9 cellular contexts compared by ENCODE assay signal in the genomic region with DNA sequence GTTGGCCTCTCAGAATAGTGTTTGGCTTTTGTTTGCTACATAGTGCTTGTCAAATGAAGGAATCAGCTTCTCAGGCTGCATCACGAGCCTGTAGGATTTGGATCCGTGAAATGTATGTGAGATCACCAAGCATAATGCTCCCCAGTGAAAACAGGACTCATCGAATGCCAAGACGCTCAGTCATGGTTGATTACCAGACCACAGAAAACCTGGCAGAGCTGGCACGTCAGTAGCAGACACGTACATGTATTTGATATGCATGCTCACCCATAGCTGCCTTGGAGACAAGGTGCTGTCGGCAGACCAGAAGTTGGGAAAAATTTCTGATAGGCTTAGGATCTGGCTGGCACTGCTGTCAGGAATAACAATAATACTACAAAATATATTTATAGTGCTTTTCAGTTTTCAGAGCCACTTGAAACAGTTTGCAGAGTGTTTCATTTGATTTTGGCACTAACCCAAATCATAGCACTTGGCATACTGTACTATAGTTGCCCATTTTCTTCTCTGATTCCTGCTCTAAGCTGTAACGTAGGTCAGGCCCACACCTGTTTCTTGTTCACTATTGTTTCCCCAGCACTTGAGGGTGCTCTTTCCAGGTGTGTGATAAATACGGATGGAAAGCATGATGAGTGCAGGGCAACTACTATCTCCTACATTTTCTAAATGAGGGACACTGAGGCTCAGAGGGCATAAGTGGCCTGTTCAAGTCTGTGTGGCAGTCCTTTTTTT.
A peak's percentile ranks its signal among the peaks of the same experiment; 100 is the strongest.
DNase-seq lines count a peak whose midpoint lies in the region; ATAC-seq and TF ChIP-seq lines count a peak whose summit lies in the region.
"Had no signal": no experiment of that assay in that cellular context is flagged by ENCODE, and none has a peak within 500 bp of the region (broad histone marks: within the 10 kb centered on the region; RNA-seq: fewer than 3 reads in every experiment).

No MANE protein-coding gene starts in this region.

- intact Hi-C loops in right cardiac atrium (cut with DNase I), result no loop called here

- CTCF ChIA-PET in AG04449 (lab: Yijun Ruan, JAX), result interaction anchor here (1.0 to 1.3 kb wide), 2 partner anchors 13 to 18 kb away, joined by 3 to 4 read pairs; no protein-coding TSS in a partner anchor

- peaks cover 15% of the 10 kb centered on the region for H3K4me1 ChIP-seq in right cardiac atrium (ENCODE audit: control insufficient read depth, insufficient read depth, low read length)

- no peak for TF ChIP-seq CTCF in AG04449 (IDR thresholded peaks at IDR 0.05; ENCODE audit: insufficient read depth, low read length, missing control alignments)
- TF ChIP-seq CTCF in GM20000 (IDR thresholded peaks at IDR 0.05; ENCODE audit: extremely low read depth, missing control alignments), result no peak

- peak; percentile 98 for DNase-seq in AG04449 (ENCODE audit: low read depth, low spot score)
- DNase-seq in MG63, result peak; percentile 99
- peak; percentile 81 for DNase-seq in T1000 (lab: John Stamatoyannopoulos, UW)
- DNase-seq in right cardiac atrium, result no peak
- no peak for DNase-seq in GM20000 (ENCODE audit: low spot score)
- no peak for DNase-seq in NCI-H524 treated with DMSO at 0.1 percent for 48 hours (lab: John Stamatoyannopoulos, UW)
- no peak for DNase-seq in activated gamma-delta T cell treated with Interleukin-2 at 50 U/mL for 16 hours
- DNase-seq: NCI-H526 treated with DMSO at 0.1 percent for 48 hours had no signal

- no peaks in the 10 kb centered on the region for H3K27me3 ChIP-seq in MG63
- no peaks in the 10 kb centered on the region for H3K27me3 ChIP-seq in right cardiac atrium (ENCODE audit: control insufficient read depth, insufficient read depth)

- 63% methylated on average over 9 of the region's 9 CpGs for WGBS in right cardiac atrium

- H3K36me3 ChIP-seq in MG63, result no peaks in the 10 kb centered on the region

- H3K27ac ChIP-seq in right cardiac atrium (ENCODE audit: low read length), result no peak overlapping the region

- ATAC-seq in right cardiac atrium (peak; percentile 31 to 52), GM21825 (IDR thresholded peaks at IDR 0.05; ENCODE audit: unreplicated experiment) (no peak)

- H3K9me3 ChIP-seq in MG63 (no peaks in the 10 kb centered on the region), right cardiac atrium (ENCODE audit: control insufficient read depth, low read length) (no peaks in the 10 kb centered on the region)

- H3K4me3 ChIP-seq in AG04449 (ENCODE audit: low read depth, low read length) (no peak overlapping the region), MG63 (no peak overlapping the region), right cardiac atrium (ENCODE audit: low read length) (no peak overlapping the region)

- POLR2A ChIA-PET in AG04449 (lab: Yijun Ruan, JAX), result interaction anchor here (0.6 to 1.1 kb wide), 3 partner anchors 9 to 150 kb away, joined by 3 to 4 read pairs (median 3); no protein-coding TSS in a partner anchor

Comparison
In these comparisons a context has a peak if more than half of its experiments do, and no peak if none do; other contexts are left out.
1. DNase-seq: peak in AG04449 (single experiment), MG63 (single experiment) and T1000 (single experiment); none in right cardiac atrium (0 of 3), GM20000 (single experiment), NCI-H524 treated with DMSO at 0.1 percent for 48 hours (single experiment) and activated gamma-delta T cell treated with Interleukin-2 at 50 U/mL for 16 hours (single experiment).